ENCODE assay signal across 26 cellular contexts in the genomic region with DNA sequence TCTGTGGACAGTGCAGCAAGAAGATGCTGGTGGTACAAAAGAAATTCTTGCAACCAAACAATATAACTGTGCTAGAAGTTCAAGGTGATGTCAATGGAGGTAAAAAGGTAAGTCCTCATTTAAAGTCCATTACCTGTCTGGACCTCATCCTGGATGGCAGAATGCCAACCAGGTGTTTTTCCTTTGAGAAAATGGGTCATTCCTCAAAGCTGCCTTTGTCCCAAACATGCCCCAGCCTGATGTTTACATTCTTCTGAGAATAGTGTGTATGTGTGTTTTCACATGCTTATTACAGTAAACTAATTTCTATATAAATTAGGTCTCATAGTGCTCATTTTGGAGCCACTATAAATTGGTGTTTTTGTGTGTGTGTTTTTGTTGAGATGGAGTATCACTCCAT. TPM values are rescaled to one million over a fixed set of nuclear protein-coding genes. Genes with fewer than 3 reads are reported as not detected.
"Had no signal": no experiment of that assay in that cellular context is flagged by ENCODE, and none has a peak within 500 bp of the region (broad histone marks: within the 10 kb centered on the region; RNA-seq: fewer than 3 reads in every experiment).

No MANE protein-coding gene starts in this region.

- DNase-seq: activated CD4-positive, alpha-beta memory T cell treated with anti-CD3 and anti-CD28 coated beads, Interleukin-2, amount 10 ng/mL, durations not matched to agents 7 days and 5 days; activated CD4-positive, alpha-beta T cell treated with anti-CD3 and anti-CD28 coated beads for 1 hour; activated CD4-positive, alpha-beta T cell treated with anti-CD3 and anti-CD28 coated beads, Interleukin-2, amount 10 ng/mL, durations not matched to agents 7 days and 5 days; activated CD8-positive, alpha-beta memory T cell treated with anti-CD3 and anti-CD28 coated beads, Interleukin-2, amount 50 U/mL, for 48 hours; activated gamma-delta T cell treated with Interleukin-2 at 50 U/mL for 16 hours; activated naive CD4-positive, alpha-beta T cell treated with anti-CD3 and anti-CD28 coated beads, Interleukin-2, amount 50 U/mL, for 16 hours; activated T-cell treated with anti-CD3 and anti-CD28 coated beads, Interleukin-2, amount 50 U/mL, for 24 hours; amygdala; endodermal cell; esophagus squamous epithelium; left ventricle myocardium inferior; mucosa of descending colon; stimulated activated CD4-positive, alpha-beta T cell treated with anti-CD3 and anti-CD28 coated beads, Interleukin-12 subunit alpha, Interleukin-12 subunit beta, amount 100 ng/mL, for 4 hours; stimulated activated CD4-positive, alpha-beta T cell treated with anti-CD3 and anti-CD28 coated beads, Interleukin-4, amount 100 ng/mL, for 1 hour; stimulated activated naive CD8-positive, alpha-beta T cell treated with anti-CD3 and anti-CD28 coated beads, Interleukin-15, Interleukin-2, amounts not matched to agents 100 U/mL and 50 U/mL, for 24 hours; T-helper 2 cell; uterus had no signal

- H3K4me1 ChIP-seq: left ventricle myocardium inferior, uterus had no signal

- ATAC-seq: mucosa of descending colon; natural killer cell treated with Interleukin-12 subunit alpha and Interleukin-12 subunit beta and Interleukin-15 and Interleukin-18, amount 100 ng/mL, for 72 hours; sciatic nerve; stimulated activated naive CD8-positive, alpha-beta T cell treated with anti-CD3 and anti-CD28 coated beads, Interleukin-15, Interleukin-2, amounts not matched to agents 100 U/mL and 50 U/mL, for 24 hours; WTC11 had no signal

- FAIRE-seq: frontal cortex, islet of Langerhans had no signal

- H3K4me3 ChIP-seq: esophagus squamous epithelium, left ventricle myocardium inferior, lung, mucosa of descending colon, skin epidermis, uterus had no signal

- H3K27me3 ChIP-seq: esophagus squamous epithelium, uterus had no signal

- H3K27ac ChIP-seq: esophagus squamous epithelium, left ventricle myocardium inferior, skin epidermis, uterus had no signal

- H3K9me3 ChIP-seq: esophagus squamous epithelium, left ventricle myocardium inferior, mucosa of descending colon, uterus had no signal

- H3K36me3 ChIP-seq: uterus had no signal

RNA-seq across cellular contexts. Expression of a gene that starts 41.4 kb away (rescaled TPM):
- total RNA-seq: myocyte, omental fat pad had no signal
